1 cellular context compared by ENCODE assay signal in the genomic region with DNA sequence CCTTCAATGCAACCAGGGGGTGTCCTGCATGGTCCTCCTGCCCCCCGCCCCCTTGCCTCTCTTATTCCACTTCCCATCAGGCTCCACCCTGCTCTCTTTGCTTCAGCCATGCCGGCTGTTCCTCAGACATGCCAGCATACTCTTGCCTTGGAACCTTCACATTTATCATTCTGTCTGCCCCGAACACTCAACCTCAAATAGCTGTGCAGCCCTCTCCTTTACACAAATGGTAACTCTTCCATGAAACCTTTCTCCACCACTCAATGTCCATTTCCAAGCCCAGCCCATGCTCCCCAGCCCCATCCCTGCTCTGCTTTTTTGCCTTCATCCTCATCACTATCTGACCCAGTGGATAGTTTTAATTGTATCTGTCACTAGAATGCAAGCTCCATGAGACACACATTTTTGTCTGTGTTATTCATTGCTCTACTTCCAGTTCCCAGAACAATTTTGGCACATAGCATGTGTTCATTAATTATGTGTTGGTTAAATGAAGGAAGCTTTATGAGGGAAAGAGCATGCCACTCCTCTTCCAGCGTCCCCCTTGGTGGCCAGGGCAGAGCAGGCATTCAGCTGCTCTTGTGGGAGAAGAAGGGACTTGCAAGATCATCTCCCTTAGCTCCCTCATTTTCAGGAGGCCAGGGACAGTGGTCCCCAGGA.
TF ChIP-seq lines count a peak whose summit lies in the region.

No MANE protein-coding gene starts in this region.

TF ChIP-seq in HepG2, 621 proteins besides CTCF, POLR2A, EP300 and RAD21 (continued from another document):
- TF ChIP-seq, protein P1, sequence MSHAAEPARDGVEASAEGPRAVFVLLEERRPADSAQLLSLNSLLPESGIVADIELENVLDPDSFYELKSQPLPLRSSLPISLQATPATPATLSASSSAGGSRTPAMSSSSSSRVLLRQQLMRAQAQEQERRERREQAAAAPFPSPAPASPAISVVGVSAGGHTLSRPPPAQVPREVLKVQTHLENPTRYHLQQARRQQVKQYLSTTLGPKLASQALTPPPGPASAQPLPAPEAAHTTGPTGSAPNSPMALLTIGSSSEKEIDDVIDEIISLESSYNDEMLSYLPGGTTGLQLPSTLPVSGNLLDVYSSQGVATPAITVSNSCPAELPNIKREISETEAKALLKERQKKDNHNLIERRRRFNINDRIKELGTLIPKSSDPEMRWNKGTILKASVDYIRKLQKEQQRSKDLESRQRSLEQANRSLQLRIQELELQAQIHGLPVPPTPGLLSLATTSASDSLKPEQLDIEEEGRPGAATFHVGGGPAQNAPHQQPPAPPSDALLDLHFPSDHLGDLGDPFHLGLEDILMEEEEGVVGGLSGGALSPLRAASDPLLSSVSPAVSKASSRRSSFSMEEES (CRISPR knock-in tag; IDR thresholded peaks at IDR 0.05), result no peak
- no peak for TF ChIP-seq FOSL2 (CRISPR knock-in tag; IDR thresholded peaks at IDR 0.05)
- TF ChIP-seq ZNF383 (CRISPR knock-in tag; IDR thresholded peaks at IDR 0.05; ENCODE audit: borderline replicate concordance), result no peak
- no peak for TF ChIP-seq CHD4 (IDR thresholded peaks at IDR 0.05; ENCODE audit: borderline replicate concordance, low read length)
- TF ChIP-seq, protein P2, sequence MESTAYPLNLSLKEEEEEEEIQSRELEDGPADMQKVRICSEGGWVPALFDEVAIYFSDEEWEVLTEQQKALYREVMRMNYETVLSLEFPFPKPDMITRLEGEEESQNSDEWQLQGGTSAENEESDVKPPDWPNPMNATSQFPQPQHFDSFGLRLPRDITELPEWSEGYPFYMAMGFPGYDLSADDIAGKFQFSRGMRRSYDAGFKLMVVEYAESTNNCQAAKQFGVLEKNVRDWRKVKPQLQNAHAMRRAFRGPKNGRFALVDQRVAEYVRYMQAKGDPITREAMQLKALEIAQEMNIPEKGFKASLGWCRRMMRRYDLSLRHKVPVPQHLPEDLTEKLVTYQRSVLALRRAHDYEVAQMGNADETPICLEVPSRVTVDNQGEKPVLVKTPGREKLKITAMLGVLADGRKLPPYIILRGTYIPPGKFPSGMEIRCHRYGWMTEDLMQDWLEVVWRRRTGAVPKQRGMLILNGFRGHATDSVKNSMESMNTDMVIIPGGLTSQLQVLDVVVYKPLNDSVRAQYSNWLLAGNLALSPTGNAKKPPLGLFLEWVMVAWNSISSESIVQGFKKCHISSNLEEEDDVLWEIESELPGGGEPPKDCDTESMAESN (CRISPR knock-in tag; conservative IDR thresholded peaks at IDR 0.05), result no peak
- no peak for TF ChIP-seq FOXK2 (IDR thresholded peaks at IDR 0.05)
